Comparison of ENCODE assay signal across 30 cellular contexts in genomic region chr7:155497149-155497901, GRCh38. TPM values are rescaled to one million over a fixed set of nuclear protein-coding genes. Genes with fewer than 3 reads are reported as not detected.
"Had no signal": no experiment of that assay in that cellular context is flagged by ENCODE, and none has a peak within 500 bp of the region (broad histone marks: within the 10 kb centered on the region; RNA-seq: fewer than 3 reads in every experiment).

No MANE protein-coding gene starts in this region.

- H3K27ac Mint-ChIP-seq: activated naive CD4-positive, alpha-beta T cell treated with anti-CD3 and anti-CD28 coated beads, Interleukin-2, amount 50 U/mL, for 72 hours; activated T-cell treated with anti-CD3 and anti-CD28 coated beads, Interleukin-2, amount 50 U/mL, for 24 hours; activated T-helper 17 cell treated with anti-CD3 and anti-CD28 coated beads, Interleukin-2, amount 50 U/mL, for 72 hours; naive B cell; progenitor cell of endocrine pancreas had no signal

- H3K36me3 ChIP-seq: ascending aorta, breast epithelium, colonic mucosa, heart left ventricle, left lung, sigmoid colon had no signal

- H3K27me3 ChIP-seq: ascending aorta had no signal

- H3K9me3 ChIP-seq: ascending aorta, breast epithelium, colonic mucosa, heart left ventricle, left lung, sigmoid colon had no signal

- H3K4me1 Mint-ChIP-seq: activated T-helper 17 cell treated with anti-CD3 and anti-CD28 coated beads, Interleukin-2, amount 50 U/mL, for 72 hours; central memory CD8-positive, alpha-beta T cell; naive B cell had no signal

- H3K4me3 ChIP-seq: ascending aorta, breast epithelium, colonic mucosa, dorsolateral prefrontal cortex, heart left ventricle, left lung, lung, sigmoid colon had no signal

- DNase-seq: activated CD8-positive, alpha-beta memory T cell treated with anti-CD3 and anti-CD28 coated beads for 24 hours; activated CD8-positive, alpha-beta memory T cell treated with anti-CD3 and anti-CD28 coated beads, Interleukin-2, amount 50 U/mL, for 4 hours; activated T-cell treated with anti-CD3 and anti-CD28 coated beads, Interleukin-2, amount 50 U/mL, for 24 hours; colonic mucosa; dorsolateral prefrontal cortex; heart left ventricle; naive B cell; retina; sigmoid colon; stimulated activated CD4-positive, alpha-beta T cell treated with anti-CD3 and anti-CD28 coated beads, Interleukin-2, amount 100 ng/mL, for 48 hours; stimulated activated CD8-positive, alpha-beta memory T cell treated with anti-CD3 and anti-CD28 coated beads, Interleukin-4, amount 100 ng/mL, for 48 hours; stimulated activated naive CD4-positive, alpha-beta T cell; T-helper 1 cell had no signal

- H3K4me3 Mint-ChIP-seq: activated T-cell treated with anti-CD3 and anti-CD28 coated beads, Interleukin-2, amount 50 U/mL, for 24 hours; activated T-helper 17 cell treated with anti-CD3 and anti-CD28 coated beads, Interleukin-2, amount 50 U/mL, for 72 hours; central memory CD8-positive, alpha-beta T cell had no signal

- ATAC-seq: activated naive CD4-positive, alpha-beta T cell treated with anti-CD3 and anti-CD28 coated beads, Interleukin-2, amount 50 U/mL, for 72 hours; activated T-helper 17 cell treated with anti-CD3 and anti-CD28 coated beads, Interleukin-2, amount 50 U/mL, for 72 hours; heart left ventricle; left lung had no signal

- H3K4me1 ChIP-seq: ascending aorta, breast epithelium, colonic mucosa, heart left ventricle, left lung, sigmoid colon had no signal

- H3K27ac ChIP-seq: ascending aorta, breast epithelium, colonic mucosa, epithelial cell of prostate, heart left ventricle, left lung, sigmoid colon had no signal

- H3K9me3 Mint-ChIP-seq: activated naive CD4-positive, alpha-beta T cell treated with anti-CD3 and anti-CD28 coated beads, Interleukin-2, amount 50 U/mL, for 72 hours; activated T-cell treated with anti-CD3 and anti-CD28 coated beads, Interleukin-2, amount 50 U/mL, for 24 hours; activated T-helper 17 cell treated with anti-CD3 and anti-CD28 coated beads, Interleukin-2, amount 50 U/mL, for 72 hours; central memory CD8-positive, alpha-beta T cell had no signal

RNA-seq across cellular contexts. Expression of gene EN2, which starts 39.4 kb away (rescaled TPM):
- total RNA-seq: activated naive CD4-positive, alpha-beta T cell treated with anti-CD3 and anti-CD28 coated beads, Interleukin-2, amount 50 U/mL, for 72 hours; activated T-helper 17 cell treated with anti-CD3 and anti-CD28 coated beads, Interleukin-2, amount 50 U/mL, for 72 hours; ascending aorta; colonic mucosa; fibroblast of villous mesenchyme; left lung; mucosa of gallbladder; progenitor cell of endocrine pancreas; subcutaneous adipose tissue; urinary bladder had no signal
- polyA plus RNA-seq: sigmoid colon had no signal

RNA-seq across cellular contexts. Expression of gene CNPY1, which starts 49.0 kb away (rescaled TPM):
- total RNA-seq: activated naive CD4-positive, alpha-beta T cell treated with anti-CD3 and anti-CD28 coated beads, Interleukin-2, amount 50 U/mL, for 72 hours; activated T-helper 17 cell treated with anti-CD3 and anti-CD28 coated beads, Interleukin-2, amount 50 U/mL, for 72 hours; ascending aorta; colonic mucosa; fibroblast of villous mesenchyme; heart left ventricle; left lung; lung; mesenteric fat pad; mucosa of gallbladder; osteoblast; progenitor cell of endocrine pancreas; sigmoid colon; subcutaneous adipose tissue had no signal
- polyA plus RNA-seq: adipose tissue, heart left ventricle, keratinocyte, lung, sigmoid colon, urinary bladder had no signal
